8 cellular contexts compared by ENCODE assay signal in genomic region chr5:57174850-57175525, GRCh38. TPM values are rescaled to one million over a fixed set of nuclear protein-coding genes. Genes with fewer than 3 reads are reported as not detected.
DNase-seq lines count a peak whose midpoint lies in the region; ATAC-seq and TF ChIP-seq lines count a peak whose summit lies in the region.

No MANE protein-coding gene starts in this region.

- no peaks in the 10 kb centered on the region for H3K9me3 Mint-ChIP-seq in nephron

- peak overlapping the region; percentile 100 for H3K27ac ChIP-seq in effector memory CD4-positive, alpha-beta T cell (ENCODE audit: insufficient read depth, low read length, poor library complexity, severe bottlenecking)

- H3K36me3 ChIP-seq in NT2/D1 (ENCODE audit: insufficient read depth, insufficient read length, low read length) = peaks cover 23% of the 10 kb centered on the region
- H3K36me3 ChIP-seq in effector memory CD4-positive, alpha-beta T cell (ENCODE audit: control insufficient read depth, insufficient read depth, low read length) = no peaks in the 10 kb centered on the region

- no peaks in the 10 kb centered on the region for H3K27me3 Mint-ChIP-seq in nephron (ENCODE audit: low read depth)

- H3K4me3 ChIP-seq in GM12865 (ENCODE audit: low read depth, low read length) = peak overlapping the region; percentile 87
- peak overlapping the region; percentile 88 for H3K4me3 ChIP-seq in NT2/D1 (ENCODE audit: insufficient read length, low read depth)
- peak overlapping the region; percentile 93 for H3K4me3 ChIP-seq in effector memory CD4-positive, alpha-beta T cell (ENCODE audit: insufficient read depth, low read depth, low read length, poor library complexity, severe bottlenecking)

- peak overlapping the region; percentile 94 to 95 (median 94) for H3K4me3 Mint-ChIP-seq in nephron

- H3K9me3 ChIP-seq in NT2/D1 (ENCODE audit: insufficient read depth, low read length) = no peaks in the 10 kb centered on the region
- no peaks in the 10 kb centered on the region for H3K9me3 ChIP-seq in effector memory CD4-positive, alpha-beta T cell (ENCODE audit: control insufficient read depth, low read length)

- DNase-seq in GM12865 (ENCODE audit: low read depth) = no peak
- no peak for DNase-seq in NT2/D1 (ENCODE audit: low read depth, low spot score)
- DNase-seq in effector memory CD4-positive, alpha-beta T cell = no peak
- no peak for DNase-seq in ureter (ENCODE audit: low spot score)
- DNase-seq in iPS-NIHi7 (ENCODE audit: extremely low spot score) = no peak
- no peak for DNase-seq in mucosa of gallbladder (ENCODE audit: low spot score)

- TF ChIP-seq CTCF in GM12865 (IDR thresholded peaks at IDR 0.05; ENCODE audit: insufficient read depth, low read depth, low read length, missing control alignments) (no peak), nephron (IDR thresholded peaks at IDR 0.05; ENCODE audit: unreplicated experiment in 3 of 3) (no peak)

- no peak for ATAC-seq in GM18858 (IDR thresholded peaks at IDR 0.05; ENCODE audit: unreplicated experiment)

- no peaks in the 10 kb centered on the region for H3K4me1 ChIP-seq in NT2/D1 (ENCODE audit: insufficient read depth, insufficient read length)
- peaks cover 9% of the 10 kb centered on the region for H3K4me1 ChIP-seq in effector memory CD4-positive, alpha-beta T cell (ENCODE audit: control insufficient read depth, insufficient read depth, low read length, poor library complexity, severe bottlenecking)

- peak overlapping the region; percentile 93 to 100 (median 96) for H3K27ac Mint-ChIP-seq in nephron

- no peaks in the 10 kb centered on the region for H3K27me3 ChIP-seq in NT2/D1 (ENCODE audit: insufficient read depth, insufficient read length)
- H3K27me3 ChIP-seq in effector memory CD4-positive, alpha-beta T cell (replicated peaks; ENCODE audit: control insufficient read depth, insufficient read depth, low read length, poor library complexity, severe bottlenecking) = no peaks in the 10 kb centered on the region

- H3K4me1 Mint-ChIP-seq in nephron = peaks cover 53% of the 10 kb centered on the region

- peaks cover 36% of the 10 kb centered on the region for H3K36me3 Mint-ChIP-seq in nephron (ENCODE audit: low read depth)

- H3K9ac ChIP-seq in NT2/D1 (ENCODE audit: insufficient read length, low read depth) = peak overlapping the region; percentile 96

RNA-seq across cellular contexts. Expression of gene GPBP1, which starts 1.1 kb away (rescaled TPM):
- total RNA-seq in ureter (98.5 TPM), mucosa of gallbladder (64.1 TPM)
